29 cellular contexts compared by ENCODE assay signal in the genomic region with DNA sequence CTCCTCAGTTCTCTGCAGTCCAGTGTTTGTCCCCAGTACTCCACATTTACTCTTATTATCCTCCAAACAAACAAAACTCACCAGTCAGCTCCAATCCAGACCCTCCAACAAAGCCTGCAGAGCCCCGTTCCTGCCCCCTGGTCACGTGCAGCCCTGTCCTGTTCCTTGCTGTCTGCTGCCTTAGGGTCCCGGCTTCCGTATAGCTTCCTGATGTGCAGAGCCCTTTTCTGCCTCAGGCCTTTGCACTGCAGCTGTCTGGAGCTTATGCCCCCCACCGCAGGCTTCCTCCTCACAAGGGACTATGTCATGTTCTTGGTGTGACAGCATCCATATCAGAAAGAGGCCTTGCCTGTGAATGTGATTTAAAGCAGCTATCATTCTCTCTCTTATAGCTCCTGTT.
"Had no signal": no experiment of that assay in that cellular context is flagged by ENCODE, and none has a peak within 500 bp of the region (broad histone marks: within the 10 kb centered on the region; RNA-seq: fewer than 3 reads in every experiment).

No MANE protein-coding gene starts in this region.

- H3K27ac ChIP-seq: ascending aorta, breast epithelium, cardiac muscle cell, coronary artery, dorsolateral prefrontal cortex, esophagus muscularis mucosa, foreskin keratinocyte, gastrocnemius medialis had no signal

- H3K4me1 ChIP-seq: breast epithelium had no signal

- H3K27me3 ChIP-seq: ascending aorta, breast epithelium, cardiac muscle cell, dorsolateral prefrontal cortex, esophagus muscularis mucosa, foreskin keratinocyte, gastrocnemius medialis had no signal

- H3K4me3 ChIP-seq: ascending aorta, breast epithelium, cardiac muscle cell, coronary artery, dorsolateral prefrontal cortex, esophagus muscularis mucosa, gastrocnemius medialis had no signal

- DNase-seq: activated CD4-positive, alpha-beta memory T cell treated with anti-CD3 and anti-CD28 coated beads for 36 hours; activated CD4-positive, alpha-beta T cell treated with anti-CD3 and anti-CD28 coated beads for 36 hours; activated CD4-positive, alpha-beta T cell treated with anti-CD3 and anti-CD28 coated beads, Interleukin-2, amount 10 ng/mL, durations not matched to agents 24 days and 14 days; activated CD4-positive, CD25-positive, alpha-beta regulatory T cell; activated CD4-positive, CD25-positive, alpha-beta regulatory T cell treated with anti-CD3 and anti-CD28 coated beads, Interleukin-2, amount 50 U/mL, for 72 hours; activated CD8-positive, alpha-beta memory T cell treated with anti-CD3 and anti-CD28 coated beads, Interleukin-2, amount 10 ng/mL, durations not matched to agents 7 days and 5 days; activated CD8-positive, alpha-beta memory T cell treated with anti-CD3 and anti-CD28 coated beads, Interleukin-2, amount 50 U/mL, for 4 hours; activated CD8-positive, alpha-beta T cell treated with anti-CD3 and anti-CD28 coated beads, Interleukin-2, amount 10 ng/mL, durations not matched to agents 7 days and 5 days; activated gamma-delta T cell; activated naive CD4-positive, alpha-beta T cell; activated naive CD4-positive, alpha-beta T cell treated with anti-CD3 and anti-CD28 coated beads, Interleukin-2, amount 10 ng/mL, durations not matched to agents 7 days and 5 days; activated naive CD8-positive, alpha-beta T cell treated with anti-CD3 and anti-CD28 coated beads, Interleukin-2, amount 10 ng/mL, durations not matched to agents 7 days and 5 days; activated T-cell treated with anti-CD3 and anti-CD28 coated beads, Interleukin-2, amount 50 U/mL, for 24 hours; activated T-cell treated with anti-CD3 and anti-CD28 coated beads, Interleukin-2, amount 50 U/mL, for 72 hours; central memory CD4-positive, alpha-beta T cell; dorsolateral prefrontal cortex; effector memory CD4-positive, alpha-beta T cell; erythroblast; foreskin keratinocyte; gastrocnemius medialis; glutamatergic neuron; T-helper 1 cell; T-helper 17 cell; T1000 had no signal

- H3K36me3 ChIP-seq: ascending aorta, breast epithelium, cardiac muscle cell, esophagus muscularis mucosa, gastrocnemius medialis had no signal

- H3K9me3 ChIP-seq: ascending aorta, breast epithelium, esophagus muscularis mucosa, gastrocnemius medialis had no signal
